In the genomic region with DNA sequence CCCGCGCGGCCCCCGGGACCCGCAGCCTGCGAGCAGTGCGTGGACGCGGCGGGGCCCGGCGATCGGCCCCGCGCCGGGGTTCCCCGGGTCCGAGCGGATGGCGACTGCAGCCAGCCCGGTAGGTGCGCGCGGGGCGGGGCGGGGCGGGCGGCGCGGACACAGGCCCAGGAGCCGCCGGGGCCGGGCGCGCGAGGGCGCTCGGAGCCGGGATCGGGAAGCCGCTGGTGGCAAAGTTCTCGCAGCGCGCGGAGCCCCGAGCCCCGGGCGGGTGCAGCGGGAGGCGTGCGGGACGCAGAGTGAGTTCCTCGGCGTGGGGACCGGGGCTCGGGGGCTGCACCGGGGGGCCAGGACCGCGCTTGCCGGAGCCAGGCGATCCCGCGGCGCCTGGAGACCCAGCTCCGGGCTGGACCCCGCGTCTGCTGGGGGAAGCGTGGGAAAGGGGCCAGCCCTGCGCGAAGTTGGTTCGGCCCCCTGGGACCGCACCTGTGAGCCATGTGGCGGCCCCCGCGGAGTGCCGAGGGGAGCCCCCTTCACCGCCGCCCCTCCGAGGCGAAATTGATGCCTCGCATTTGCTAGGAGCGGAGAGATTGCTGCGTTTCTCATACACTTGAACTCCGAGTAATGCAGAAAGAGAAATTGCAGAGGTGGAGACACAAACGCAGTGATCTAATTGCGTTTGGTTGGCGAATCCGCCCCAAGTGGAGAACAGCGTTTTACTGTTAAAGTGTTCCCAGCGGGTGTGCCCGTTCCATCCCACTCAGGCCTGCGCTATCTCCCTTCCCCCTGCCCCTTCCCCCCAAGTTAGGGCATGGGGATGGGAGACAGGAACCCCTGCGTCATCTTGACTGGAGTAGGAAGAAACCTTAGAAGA, we compare ENCODE assay signal across 8 cellular contexts.
A peak's percentile ranks its signal among the peaks of the same experiment; 100 is the strongest.
DNase-seq lines count a peak whose midpoint lies in the region; ATAC-seq and TF ChIP-seq lines count a peak whose summit lies in the region.

No MANE protein-coding gene starts in this region.

- no peaks in the 10 kb centered on the region for H3K36me3 Mint-ChIP-seq in dendritic cell treated with granulocyte-macrophage colony-stimulating factor and Interleukin-4, amounts not matched to agents 40 ng/mL and 50 ng/mL, for 4 days (ENCODE audit: low read depth)

- peak; percentile 42 for ATAC-seq in Right ventricle myocardium inferior
- ATAC-seq in RWPE2 (ENCODE audit: low read depth) = peak; percentile 68
- peak; percentile 77 for ATAC-seq in left lung
- peak; percentile 52 for ATAC-seq in stimulated activated naive CD8-positive, alpha-beta T cell treated with anti-CD3 and anti-CD28 coated beads, Interleukin-15, amount 100 ng/mL, for 72 hours
- ATAC-seq in HG02610 (IDR thresholded peaks at IDR 0.05; ENCODE audit: unreplicated experiment) = no peak

- H3K4me3 ChIP-seq in RWPE2 (ENCODE audit: severe bottlenecking) = peak overlapping the region; percentile 80
- peak overlapping the region; percentile 52 to 68 for H3K4me3 ChIP-seq in left lung

- H3K4me3 Mint-ChIP-seq in dendritic cell treated with granulocyte-macrophage colony-stimulating factor and Interleukin-4, amounts not matched to agents 40 ng/mL and 50 ng/mL, for 4 days = peak overlapping the region; percentile 63
- H3K4me3 Mint-ChIP-seq in stimulated activated naive CD8-positive, alpha-beta T cell treated with anti-CD3 and anti-CD28 coated beads, Interleukin-15, amount 100 ng/mL, for 72 hours = peak overlapping the region; percentile 67 to 79

- H3K27me3 ChIP-seq in RWPE2 (ENCODE audit: insufficient read depth, poor library complexity, severe bottlenecking) = no peaks in the 10 kb centered on the region
- peaks cover 0 to 47% of the 10 kb centered on the region in 2 donors for H3K27me3 ChIP-seq in left lung

- H3K36me3 ChIP-seq in RWPE2 (ENCODE audit: low read depth) = no peaks in the 10 kb centered on the region
- no peaks in the 10 kb centered on the region for H3K36me3 ChIP-seq in left lung

- DNase-seq in Right ventricle myocardium inferior (ENCODE audit: missing footprints) (no peak), cardiac septum (ENCODE audit: low spot score) (no peak), RWPE2 (ENCODE audit: low spot score) (no peak), left lung (peak in 1 of 2 donors; percentile 89), mesenteric fat pad (ENCODE audit: low spot score) (no peak)
- DNase-seq in stimulated activated naive CD8-positive, alpha-beta T cell treated with anti-CD3 and anti-CD28 coated beads, Interleukin-15, amount 100 ng/mL, for 72 hours = no peak

- no peaks in the 10 kb centered on the region for H3K9me3 Mint-ChIP-seq in dendritic cell treated with granulocyte-macrophage colony-stimulating factor and Interleukin-4, amounts not matched to agents 40 ng/mL and 50 ng/mL, for 4 days
- H3K9me3 Mint-ChIP-seq in stimulated activated naive CD8-positive, alpha-beta T cell treated with anti-CD3 and anti-CD28 coated beads, Interleukin-15, amount 100 ng/mL, for 72 hours = no peaks in the 10 kb centered on the region

- H3K9me3 ChIP-seq in RWPE2 (ENCODE audit: severe bottlenecking) (no peaks in the 10 kb centered on the region), left lung (no peaks in the 10 kb centered on the region)

- peaks cover 82% of the 10 kb centered on the region for H3K27me3 Mint-ChIP-seq in dendritic cell treated with granulocyte-macrophage colony-stimulating factor and Interleukin-4, amounts not matched to agents 40 ng/mL and 50 ng/mL, for 4 days
- H3K27me3 Mint-ChIP-seq in stimulated activated naive CD8-positive, alpha-beta T cell treated with anti-CD3 and anti-CD28 coated beads, Interleukin-15, amount 100 ng/mL, for 72 hours = peaks cover 74% of the 10 kb centered on the region

- peaks cover 12% of the 10 kb centered on the region for H3K4me1 Mint-ChIP-seq in dendritic cell treated with granulocyte-macrophage colony-stimulating factor and Interleukin-4, amounts not matched to agents 40 ng/mL and 50 ng/mL, for 4 days (ENCODE audit: low read depth)
- H3K4me1 Mint-ChIP-seq in stimulated activated naive CD8-positive, alpha-beta T cell treated with anti-CD3 and anti-CD28 coated beads, Interleukin-15, amount 100 ng/mL, for 72 hours = peaks cover 16% of the 10 kb centered on the region

- H3K4me1 ChIP-seq in RWPE2 (ENCODE audit: insufficient read depth, poor library complexity, severe bottlenecking) = no peaks in the 10 kb centered on the region
- H3K4me1 ChIP-seq in left lung = peaks cover 16 to 23% of the 10 kb centered on the region in 2 donors

- no peak overlapping the region for H3K27ac Mint-ChIP-seq in dendritic cell treated with granulocyte-macrophage colony-stimulating factor and Interleukin-4, amounts not matched to agents 40 ng/mL and 50 ng/mL, for 4 days
- H3K27ac Mint-ChIP-seq in stimulated activated naive CD8-positive, alpha-beta T cell treated with anti-CD3 and anti-CD28 coated beads, Interleukin-15, amount 100 ng/mL, for 72 hours = no peak overlapping the region

- intact Hi-C loops in Right ventricle myocardium inferior (cut with DNase I) (loop anchor here (2.0 kb wide), 1 partner anchor 102 kb away; no protein-coding TSS in a partner anchor), cardiac septum (cut with DNase I) (loop anchor here (1.0 kb wide), 1 partner anchor 104 kb away; no protein-coding TSS in a partner anchor), left lung (cut with DNase I) (loop anchor here in 1 of 2 donors (5.0 kb wide), 1 partner anchor 98 kb away; no protein-coding TSS in a partner anchor)
- intact Hi-C loops in dendritic cell treated with granulocyte-macrophage colony-stimulating factor and Interleukin-4, amounts not matched to agents 40 ng/mL and 50 ng/mL, for 4 days (cut with micrococcal nuclease) = loop anchor here (10.0 kb wide), 1 partner anchor 100 kb away; no protein-coding TSS in a partner anchor

- no peak overlapping the region for H3K27ac ChIP-seq in RWPE2 (ENCODE audit: poor library complexity, severe bottlenecking)
- peak overlapping the region; percentile 46 to 48 for H3K27ac ChIP-seq in left lung

- TF ChIP-seq CTCF in RWPE2 (IDR thresholded peaks at IDR 0.05; ENCODE audit: poor library complexity, severe bottlenecking) = peak; percentile 46
- no peak for TF ChIP-seq CTCF in left lung (IDR thresholded peaks at IDR 0.05)
